ENCODE assay signal across 16 cellular contexts in genomic region chr22:29734429-29734828, GRCh38. TPM values are rescaled to one million over a fixed set of nuclear protein-coding genes. Genes with fewer than 3 reads are reported as not detected.
DNase-seq lines count a peak whose midpoint lies in the region; ATAC-seq, FAIRE-seq and TF ChIP-seq lines count a peak whose summit lies in the region.
"Had no signal": no experiment of that assay in that cellular context is flagged by ENCODE, and none has a peak within 500 bp of the region (broad histone marks: within the 10 kb centered on the region; RNA-seq: fewer than 3 reads in every experiment).

No MANE protein-coding gene starts in this region.

- H3K36me3 ChIP-seq in NT2/D1 (ENCODE audit: insufficient read depth, insufficient read length, low read length) (no peaks in the 10 kb centered on the region), H1 (ENCODE audit: control insufficient read depth in 2 of 4, insufficient read depth in 4 of 4, low read length in 3 of 4) (no peaks in the 10 kb centered on the region)

- 0 out of 2 replicates have a peak overlapping the region, but pooled peaks have one; percentile 40 for H2BK5ac ChIP-seq in H1 (ENCODE audit: low read depth, low read length)

- H3K23me2 ChIP-seq in H1 (ENCODE audit: low read depth, low read length) = no peaks in the 10 kb centered on the region

- no peak for ATAC-seq in GM18873 (IDR thresholded peaks at IDR 0.05; ENCODE audit: low FRiP score, unreplicated experiment)
- ATAC-seq: HCT116 had no signal

- H3K4ac ChIP-seq in H1 (replicated peaks; ENCODE audit: insufficient read length, low read depth, low read length) = no peak overlapping the region

- H3K23ac ChIP-seq in H1 (ENCODE audit: insufficient read length) = no peak overlapping the region

- no peak overlapping the region for H3K14ac ChIP-seq in H1 (ENCODE audit: insufficient read length)

- no peak overlapping the region; the same call in 1 of the 2 replicates for H2AFZ ChIP-seq in H1 (ENCODE audit: low read length)

- no peak for TF ChIP-seq CTCF in H1 (IDR thresholded peaks at IDR 0.05; ENCODE audit: control extremely low read depth in 1 of 3, insufficient read depth in 1 of 3, low read depth in 1 of 3, low read length in 3 of 3)

- DNase-seq in DMS 273 (lab: John Stamatoyannopoulos, UW; ENCODE audit: unreplicated experiment) = peak; percentile 22
- DNase-seq in DMS 273 treated with DMSO at 0.1 percent for 48 hours (lab: John Stamatoyannopoulos, UW) = no peak
- no peak for DNase-seq in NT2/D1 (ENCODE audit: low read depth, low spot score)
- DNase-seq in H1 (ENCODE audit: low read depth in 1 of 2, low spot score in 2 of 2) = no peak
- peak; percentile 21 for DNase-seq in putamen (ENCODE audit: low spot score)
- no peak for DNase-seq in cortex of kidney (lab: John Stamatoyannopoulos, UW)
- DNase-seq in COLO829 (ENCODE audit: low spot score) = no peak
- DNase-seq: Calu3; CD4-positive, CD25-positive, alpha-beta regulatory T cell; EL had no signal

- 0 out of 2 replicates have a peak overlapping the region, but pooled peaks have one; percentile 1 for H3K18ac ChIP-seq in H1 (ENCODE audit: extremely low read depth, low read length)

- H3K27ac ChIP-seq in H1 (ENCODE audit: low read depth, low read length) = no peak overlapping the region
- H3K27ac ChIP-seq: 22Rv1 had no signal

- H2BK15ac ChIP-seq in H1 (ENCODE audit: low read length) = no peak overlapping the region

- H3K79me2 ChIP-seq in H1 (ENCODE audit: control insufficient read depth in 1 of 2, insufficient read depth in 2 of 2, low read length in 2 of 2) = no peaks in the 10 kb centered on the region

- H4K5ac ChIP-seq in H1 (ENCODE audit: insufficient read length, low read depth, low read length) = no peak overlapping the region

- H3K4me2 ChIP-seq in H1 (ENCODE audit: insufficient read depth in 1 of 2, low read depth in 2 of 2, low read length in 2 of 2) = no peak overlapping the region

- no peak for FAIRE-seq in H1 (lab: Jason Lieb, UNC)
- FAIRE-seq: G401.6, GM19239 had no signal

- H3K9ac ChIP-seq in NT2/D1 (ENCODE audit: insufficient read length, low read depth) (peak overlapping the region; percentile 50), H1 (replicated peaks in 1 of 4; ENCODE audit: extremely low read depth in 1 of 4, low read depth in 3 of 4, low read length in 3 of 4) (no peak overlapping the region)

- no peak for TF ChIP-seq EP300 in H1 (IDR thresholded peaks at IDR 0.05; ENCODE audit: borderline replicate concordance in 1 of 2, low read depth in 2 of 2, low read length in 2 of 2)

- no peaks in the 10 kb centered on the region for H4K20me1 ChIP-seq in H1 (replicated peaks in 1 of 2; ENCODE audit: control insufficient read depth in 1 of 2, insufficient read depth in 2 of 2, low read length in 2 of 2)

- no peak overlapping the region for H2AK5ac ChIP-seq in H1 (ENCODE audit: low read depth, low read length)

- no peak overlapping the region for H4K8ac ChIP-seq in H1 (ENCODE audit: extremely low read depth, insufficient read depth, low read length)

- H3K9me3 ChIP-seq in NT2/D1 (ENCODE audit: insufficient read depth, low read length) (no peaks in the 10 kb centered on the region), H1 (ENCODE audit: insufficient read depth in 2 of 2, low read depth in 1 of 2, low read length in 1 of 2) (no peaks in the 10 kb centered on the region)

- TF ChIP-seq POLR2A in H1 (IDR thresholded peaks at IDR 0.05; ENCODE audit: control extremely low read depth in 1 of 2, low read depth in 2 of 2, low read length in 2 of 2) = no peak

- H4K91ac ChIP-seq in H1 (replicated peaks; ENCODE audit: insufficient read length, low read length) = no peak overlapping the region

- H3K79me1 ChIP-seq in H1 (ENCODE audit: low read depth, low read length) = no peaks in the 10 kb centered on the region

- 89% methylated on average over 9 of the region's 9 CpGs; no CpG with 5 or more reads in 1 of the 2 experiments for WGBS in H1 (ENCODE audit: extremely low coverage in 1 of 2, insufficient coverage in 1 of 2, insufficient read length in 1 of 2, insufficient replicate concordance in 2 of 2, low coverage in 1 of 2, low lambda C conversion rate in 2 of 2, missing lambda C conversion rate in 1 of 2), 2 experiments

- peaks cover 22% of the 10 kb centered on the region for H3K4me1 ChIP-seq in NT2/D1 (ENCODE audit: insufficient read depth, insufficient read length)
- peaks cover 0 to 12% (median 7%) of the 10 kb centered on the region in 4 experiments; a peak in 6 of 7 replicates for H3K4me1 ChIP-seq in H1 (replicated peaks in 1 of 4; ENCODE audit: control insufficient read depth in 3 of 4, insufficient read depth in 4 of 4, low read length in 3 of 4)

- H2BK20ac ChIP-seq in H1 (ENCODE audit: low read length) = no peak overlapping the region

- no peak for TF ChIP-seq RAD21 in H1 (IDR thresholded peaks at IDR 0.05 in 1 of 2, conservative IDR thresholded peaks at IDR 0.05 in 1 of 2; ENCODE audit: low read depth in 2 of 2, low read length in 2 of 2)

- no peak overlapping the region for H3K56ac ChIP-seq in H1 (replicated peaks; ENCODE audit: insufficient read length, low read depth, low read length)

- H2BK120ac ChIP-seq in H1 (replicated peaks; ENCODE audit: low read depth, low read length) = no peak overlapping the region

- H3K27me3 ChIP-seq in NT2/D1 (ENCODE audit: insufficient read depth, insufficient read length) = no peaks in the 10 kb centered on the region
- no peaks in the 10 kb centered on the region for H3K27me3 ChIP-seq in H1 (replicated peaks in 1 of 4; ENCODE audit: control insufficient read depth in 3 of 4, extremely low read depth in 1 of 4, insufficient read depth in 3 of 4, low read length in 3 of 4)

- CTCF ChIA-PET in H1 (lab: Charles Lee; ENCODE audit: partially characterized antibody) = interaction anchor here (0.8 to 2.8 kb wide), 8 partner anchors 11 to 271 kb away, joined by 3 to 7 read pairs (median 4); no protein-coding TSS in a partner anchor

- H3K4me3 ChIP-seq in NT2/D1 (ENCODE audit: insufficient read length, low read depth) = no peak overlapping the region
- no peak overlapping the region for H3K4me3 ChIP-seq in H1 (ENCODE audit: extremely low read depth in 1 of 4, insufficient read depth in 2 of 4, low read depth in 3 of 4, low read length in 4 of 4)

- H2BK12ac ChIP-seq in H1 (ENCODE audit: low read depth, low read length) = no peak overlapping the region

- POLR2A ChIA-PET in H1 (lab: Charles Lee; ENCODE audit: partially characterized antibody) = interaction anchor here (0.5 to 1.0 kb wide), 2 partner anchors 18 to 136 kb away, joined by 3 read pairs; no protein-coding TSS in a partner anchor

TF ChIP-seq in H1, 55 proteins besides CTCF, POLR2A, EP300 and RAD21:
- no peak for TF ChIP-seq BRCA1 (IDR thresholded peaks at IDR 0.05; ENCODE audit: low read depth, low read length)
- TF ChIP-seq TEAD4 (IDR thresholded peaks at IDR 0.05; ENCODE audit: low read depth, low read length) = no peak
- no peak for TF ChIP-seq NANOG (IDR thresholded peaks at IDR 0.05; ENCODE audit: insufficient read depth, low read depth, low read length, poor library complexity, severe bottlenecking)
- TF ChIP-seq BCL11A (IDR thresholded peaks at IDR 0.05; ENCODE audit: low read depth in 2 of 2, low read length in 2 of 2) = no peak
- TF ChIP-seq ASH2L (IDR thresholded peaks at IDR 0.05; ENCODE audit: low read length) = no peak
- no peak for TF ChIP-seq RXRA (IDR thresholded peaks at IDR 0.05; ENCODE audit: insufficient read depth, low read depth, low read length)
TF ChIP-seq in H1: peak in this region for 0.

RNA-seq across cellular contexts. Expression of gene CABP7, which starts 14.6 kb away (rescaled TPM):
- total RNA-seq in H1 (2021; fragmentation: NEBNext Ultra II Directional; extraction: Animal tissue kit (Norgen Biotek cat#: 25700)) = 0.20 and 0.34 TPM in 2 replicates
- polyA plus RNA-seq in H1 (2011; rRNA removed) = 0.36 and 1.0 TPM in 2 replicates
- polyA plus RNA-seq in H1 (2011; cell fraction: cytosol; rRNA removed) = 0.92 TPM
- polyA plus RNA-seq in H1 (2011; cell fraction: nucleus; rRNA removed) = 1.5 TPM
- polyA plus RNA-seq in H1 (2012, experiment 1 of 2) = 0.41 to 0.54 TPM (median 0.45 TPM) in 4 replicates
- polyA plus RNA-seq in H1 (2012, experiment 2 of 2) = 0.33 TPM
- 0.06 TPM for polyA plus RNA-seq in H1 (2013, experiment 1 of 2)
- polyA plus RNA-seq in H1 (2013, experiment 2 of 2) = 0.09 TPM
- 0.10 and 0.60 TPM in 2 replicates for polyA minus RNA-seq in H1 (2011; rRNA and poly(A)+ RNA removed)
- polyA minus RNA-seq in H1 (2011; cell fraction: cytosol; rRNA and poly(A)+ RNA removed) = 0.51 TPM
- 0.50 TPM for polyA minus RNA-seq in H1 (2011; cell fraction: nucleus; rRNA and poly(A)+ RNA removed)
- total RNA-seq: A673, Calu3 had no signal

RNA-seq across cellular contexts. Expression of gene ZMAT5, which starts 32.4 kb away (rescaled TPM):
- 13.8 and 14.0 TPM in 2 replicates for total RNA-seq in H1 (2021; fragmentation: NEBNext Ultra II Directional; extraction: Animal tissue kit (Norgen Biotek cat#: 25700))
- 35.6 and 38.3 TPM in 2 replicates for polyA plus RNA-seq in H1 (2011; rRNA removed)
- polyA plus RNA-seq in H1 (2011; cell fraction: cytosol; rRNA removed) = 26.0 TPM
- 22.7 TPM for polyA plus RNA-seq in H1 (2011; cell fraction: nucleus; rRNA removed)
- polyA plus RNA-seq in H1 (2012, experiment 1 of 2) = 8.0 to 18.7 TPM (median 17.5 TPM) in 4 replicates
- 28.9 TPM for polyA plus RNA-seq in H1 (2012, experiment 2 of 2)
- polyA plus RNA-seq in H1 (2013, experiment 1 of 2) = 14.2 TPM
- 13.4 TPM for polyA plus RNA-seq in H1 (2013, experiment 2 of 2)
- 5.7 and 8.4 TPM in 2 replicates for polyA minus RNA-seq in H1 (2011; rRNA and poly(A)+ RNA removed)
- polyA minus RNA-seq in H1 (2011; cell fraction: cytosol; rRNA and poly(A)+ RNA removed) = 3.3 TPM
- polyA minus RNA-seq in H1 (2011; cell fraction: nucleus; rRNA and poly(A)+ RNA removed) = 6.4 TPM

RNA-seq across cellular contexts. Expression of gene UQCR10, which starts 32.7 kb away (rescaled TPM):
- total RNA-seq in H1 (2021; fragmentation: NEBNext Ultra II Directional; extraction: Animal tissue kit (Norgen Biotek cat#: 25700)) = 102 and 106 TPM in 2 replicates
- 253 and 260 TPM in 2 replicates for polyA plus RNA-seq in H1 (2011; rRNA removed)
- polyA plus RNA-seq in H1 (2011; cell fraction: cytosol; rRNA removed) = 192 TPM
- polyA plus RNA-seq in H1 (2011; cell fraction: nucleus; rRNA removed) = 141 TPM
- 152 to 189 TPM (median 187 TPM) in 4 replicates for polyA plus RNA-seq in H1 (2012, experiment 1 of 2)
- 132 TPM for polyA plus RNA-seq in H1 (2012, experiment 2 of 2)
- 123 TPM for polyA plus RNA-seq in H1 (2013, experiment 1 of 2)
- 125 TPM for polyA plus RNA-seq in H1 (2013, experiment 2 of 2)
- 52.2 and 80.8 TPM in 2 replicates for polyA minus RNA-seq in H1 (2011; rRNA and poly(A)+ RNA removed)
- polyA minus RNA-seq in H1 (2011; cell fraction: cytosol; rRNA and poly(A)+ RNA removed) = 63.9 TPM
- 56.3 TPM for polyA minus RNA-seq in H1 (2011; cell fraction: nucleus; rRNA and poly(A)+ RNA removed)

Comparison
In these comparisons a context has a peak if more than half of its experiments do, and no peak if none do; other contexts are left out.
1. DNase-seq: peak in DMS 273 (single experiment) and putamen (single experiment); none in DMS 273 treated with DMSO at 0.1 percent for 48 hours (single experiment), NT2/D1 (single experiment), H1 (0 of 2), cortex of kidney (single experiment) and COLO829 (single experiment).